Comparison of ENCODE assay signal across 8 cellular contexts in genomic region chr5:56951131-56951945, GRCh38. TPM values are rescaled to one million over a fixed set of nuclear protein-coding genes. Genes with fewer than 3 reads are reported as not detected.
DNase-seq lines count a peak whose midpoint lies in the region; ATAC-seq, FAIRE-seq and TF ChIP-seq lines count a peak whose summit lies in the region.

No MANE protein-coding gene starts in this region.

- H3K4me3 ChIP-seq in adrenal gland = peak overlapping the region; percentile 4 to 98 (median 68)
- peak overlapping the region; percentile 96 for H3K4me3 ChIP-seq in right cardiac atrium (ENCODE audit: low read length)
- peak overlapping the region; percentile 77 for H3K4me3 ChIP-seq in rectal smooth muscle tissue (ENCODE audit: low read length)

- TF ChIP-seq CTCF in 22Rv1 (IDR thresholded peaks at IDR 0.05) (peak; percentile 17; the same call in 1 of the 2 replicates), adrenal gland (IDR thresholded peaks at IDR 0.05) (no peak)

- H3K27ac ChIP-seq in 22Rv1 (peak overlapping the region; percentile 67), adrenal gland (peak overlapping the region in 4 of 5 donors; percentile 79 to 96 (median 83)), right cardiac atrium (ENCODE audit: low read length) (peak overlapping the region; percentile 57), rectal smooth muscle tissue (ENCODE audit: low read depth, low read length) (peak overlapping the region; percentile 77)

- intact Hi-C loops in adrenal gland (cut with DNase I) = loop anchor here in 1 of 2 donors (10.0 kb wide), 1 partner anchor 273 kb away; no protein-coding TSS in a partner anchor
- intact Hi-C loops in right cardiac atrium (cut with DNase I) = no loop called here

- no peaks in the 10 kb centered on the region for H3K9me3 ChIP-seq in adrenal gland (replicated peaks in 1 of 3)
- no peaks in the 10 kb centered on the region for H3K9me3 ChIP-seq in right cardiac atrium (ENCODE audit: control insufficient read depth, low read length)

- WGBS in adrenal gland, 4 donors = 0% methylated on average over 3 to 84 of the region's 84 CpGs
- under 1% methylated on average over 84 of the region's 84 CpGs for WGBS in right cardiac atrium

- DNase-seq in GM18507 (ENCODE audit: extremely low spot score, insufficient read length, low read depth) (peak; percentile 18), adrenal gland (peak in 5 of 7 donors; percentile 15 to 45 (median 28)), right cardiac atrium (peak; percentile 31 to 76 (median 71)), NCI-H2107 treated with DMSO at 0.1 percent for 48 hours (lab: John Stamatoyannopoulos, UW; ENCODE audit: unreplicated experiment) (no peak)

- H3K4me1 ChIP-seq in adrenal gland (replicated peaks in 1 of 2) = peaks cover 5 to 13% of the 10 kb centered on the region in 2 donors
- H3K4me1 ChIP-seq in right cardiac atrium (ENCODE audit: control insufficient read depth, insufficient read depth, low read length) = no peaks in the 10 kb centered on the region
- H3K4me1 ChIP-seq in rectal smooth muscle tissue (ENCODE audit: control insufficient read depth, insufficient read depth, low read length) = peaks cover 3% of the 10 kb centered on the region

- peak overlapping the region; percentile 71 for H3K9ac ChIP-seq in rectal smooth muscle tissue (ENCODE audit: low read length)

- no peaks in the 10 kb centered on the region for H3K36me3 ChIP-seq in adrenal gland (replicated peaks in 1 of 2)
- no peaks in the 10 kb centered on the region for H3K36me3 ChIP-seq in rectal smooth muscle tissue (ENCODE audit: control insufficient read depth, insufficient read depth, low read length)

- no peak for FAIRE-seq in GM18507 (lab: Jason Lieb, UNC)

- TF ChIP-seq POLR2A in Raji (IDR thresholded peaks at IDR 0.05; ENCODE audit: insufficient read depth, low read depth, low read length) (peak; percentile 14; the same call in 1 of the 2 replicates), adrenal gland (IDR thresholded peaks at IDR 0.05) (no peak)

- peak; percentile 44 for ATAC-seq in HG02970 (IDR thresholded peaks at IDR 0.05; ENCODE audit: low FRiP score, unreplicated experiment)
- peak; percentile 47 to 62 for ATAC-seq in right cardiac atrium

- H3K27me3 ChIP-seq in adrenal gland (no peaks in the 10 kb centered on the region), right cardiac atrium (ENCODE audit: control insufficient read depth, insufficient read depth) (no peaks in the 10 kb centered on the region), rectal smooth muscle tissue (ENCODE audit: control insufficient read depth, insufficient read depth, low read length) (no peaks in the 10 kb centered on the region)

RNA-seq across cellular contexts. Expression of gene MIER3, which starts 0.6 kb away (rescaled TPM):
- total RNA-seq in adrenal gland (10 to 100 TPM; 11.2 to 24.5 (median 19.5) TPM), right cardiac atrium (10 to 100 TPM; 14.0 to 19.8 (median 18.1) TPM)
- polyA plus RNA-seq in adrenal gland (10 to 100 TPM in 1 of 3 donors, 1 to 10 TPM in 2; 5.1 to 16.4 (median 7.8) TPM), right cardiac atrium (4.3 TPM)

RNA-seq across cellular contexts. Expression of gene SETD9, which starts 41.9 kb away (rescaled TPM):
- total RNA-seq in adrenal gland (10 to 100 TPM in 4 of 8 donors, 1 to 10 TPM in 3, not detected in 1; 3.5 to 21.0 (median 10.1) TPM), right cardiac atrium (10 to 100 TPM; 11.6 to 17.0 (median 14.3) TPM)
- polyA plus RNA-seq in adrenal gland (10 to 100 TPM in 1 of 3 donors, 1 to 10 TPM in 2; 4.2 to 11.6 (median 8.2) TPM), right cardiac atrium (8.3 TPM)
